8 cellular contexts compared by ENCODE assay signal in the genomic region with DNA sequence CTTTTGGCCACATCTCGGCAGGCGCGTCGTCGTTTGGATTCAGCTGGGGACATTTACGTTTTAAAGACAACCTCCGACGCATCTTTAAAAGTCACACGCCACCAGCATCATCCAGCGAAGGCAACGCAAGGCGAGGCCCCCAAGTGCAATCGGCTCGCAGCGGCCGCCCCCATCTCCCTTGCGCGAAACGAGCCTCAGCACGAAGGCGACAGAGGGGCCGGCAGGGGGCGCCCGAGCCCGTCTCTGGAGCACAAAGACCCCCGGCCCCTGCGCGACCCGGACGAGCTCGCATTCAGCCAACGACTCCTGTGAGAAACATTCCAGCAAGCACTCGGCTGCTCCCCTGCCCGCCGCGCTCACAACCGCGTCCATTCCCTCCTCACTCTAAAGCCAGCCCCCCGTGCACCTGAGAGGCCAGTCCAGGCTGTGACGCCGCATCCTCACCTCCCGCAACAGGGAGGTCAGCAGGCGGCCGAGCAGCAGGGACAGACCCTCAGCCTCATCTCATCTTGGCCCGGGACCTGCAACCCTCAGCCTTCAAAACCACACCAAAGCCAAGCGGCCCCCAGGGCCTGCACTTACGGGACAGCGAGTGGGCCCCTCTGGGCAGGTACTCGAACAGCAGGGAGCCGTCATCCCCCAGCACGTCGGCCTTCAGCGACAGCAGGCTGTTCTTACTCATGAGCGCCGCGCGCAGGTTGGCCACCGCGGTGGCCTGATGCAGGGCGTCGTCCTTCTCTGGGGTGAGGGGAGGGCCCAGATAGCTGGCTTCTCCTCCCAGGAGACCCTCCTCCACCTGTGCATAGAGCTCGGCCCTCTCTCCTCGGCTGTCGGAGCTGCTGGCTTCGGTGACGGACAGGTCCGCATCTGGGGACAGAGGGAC. TPM values are rescaled to one million over a fixed set of nuclear protein-coding genes. Genes with fewer than 3 reads are reported as not detected.
A peak's percentile ranks its signal among the peaks of the same experiment; 100 is the strongest.
DNase-seq lines count a peak whose midpoint lies in the region; ATAC-seq lines count a peak whose summit lies in the region.

No MANE protein-coding gene starts in this region.

- no peak for ATAC-seq in T-helper 17 cell
- ATAC-seq in HG02981 (IDR thresholded peaks at IDR 0.05; ENCODE audit: unreplicated experiment), result no peak
- ATAC-seq in HG02642 (IDR thresholded peaks at IDR 0.05; ENCODE audit: poor library complexity, unreplicated experiment), result no peak

- H3K9ac ChIP-seq in ES-I3 (ENCODE audit: low read depth, low read length), result peak overlapping the region; percentile 46

- H3K9me3 ChIP-seq in ES-I3 (ENCODE audit: control insufficient read depth, insufficient read depth, low read length) (no peaks in the 10 kb centered on the region), T-helper 17 cell (ENCODE audit: control insufficient read depth, low read length, poor library complexity, severe bottlenecking) (no peaks in the 10 kb centered on the region), SJCRH30 (replicated peaks) (no peaks in the 10 kb centered on the region; the same call in 1 of the 2 replicates)

- H3K27ac Mint-ChIP-seq in T-helper 17 cell, result no peak overlapping the region

- H3K36me3 ChIP-seq in ES-I3 (ENCODE audit: insufficient read depth, low read length) (no peaks in the 10 kb centered on the region; the same call in 1 of the 2 replicates), SJCRH30 (no peaks in the 10 kb centered on the region)

- no peak overlapping the region for H3K27ac ChIP-seq in SJCRH30

- no peak for DNase-seq in T-helper 17 cell
- DNase-seq in fibroblast of gingiva (ENCODE audit: low read depth), result peak; percentile 11
- DNase-seq in nucleus accumbens (lab: John Stamatoyannopoulos, UW), result peak in 39 of 56 donors; percentile 4 to 78 (median 38)
- no peak for DNase-seq in SW480 (ENCODE audit: low spot score)
- DNase-seq in SJCRH30, result no peak

- no peaks in the 10 kb centered on the region for H3K36me3 Mint-ChIP-seq in T-helper 17 cell (ENCODE audit: low read depth)

- H3K4me1 Mint-ChIP-seq in T-helper 17 cell, result peaks cover 3% of the 10 kb centered on the region

- H3K27me3 ChIP-seq in SJCRH30, result no peaks in the 10 kb centered on the region

- no peaks in the 10 kb centered on the region for H3K27me3 Mint-ChIP-seq in T-helper 17 cell

- no peak overlapping the region for H3K4me3 ChIP-seq in SJCRH30

- H3K4me3 Mint-ChIP-seq in T-helper 17 cell, result peak overlapping the region; percentile 56

- H3K4me1 ChIP-seq in ES-I3 (ENCODE audit: insufficient read depth, low read length) (peaks cover 19% of the 10 kb centered on the region), SJCRH30 (no peaks in the 10 kb centered on the region)

RNA-seq across cellular contexts. Expression of gene SLC2A4RG, which starts 35.8 kb away (rescaled TPM):
- total RNA-seq in T-helper 17 cell, result 100 to 1,000 TPM in 1 of 2 donors, 10 to 100 TPM in 1; 98.1 to 103 TPM
- total RNA-seq in SJCRH30 (2014; rRNA removed; shearing (Covaris generic)), result 52.8 and 64.7 TPM in 2 replicates

RNA-seq across cellular contexts. Expression of gene LIME1, which starts 38.9 kb away (rescaled TPM):
- total RNA-seq in T-helper 17 cell, result 100 to 1,000 TPM; 156 to 179 TPM
- 4.5 and 10.0 TPM in 2 replicates for total RNA-seq in SJCRH30 (2014; rRNA removed; shearing (Covaris generic))

RNA-seq across cellular contexts. Expression of gene ZBTB46, which starts 55.7 kb away (rescaled TPM):
- under 1 TPM; 0.21 to 0.72 TPM for total RNA-seq in T-helper 17 cell
- total RNA-seq in SJCRH30 (2014; rRNA removed; shearing (Covaris generic)), result 4.0 and 5.0 TPM in 2 replicates

Comparison
In these comparisons a context has a peak if more than half of its experiments do, and no peak if none do; other contexts are left out.
1. DNase-seq: peak in fibroblast of gingiva (single experiment) and nucleus accumbens (39 of 56); none in T-helper 17 cell (0 of 3), SW480 (single experiment) and SJCRH30 (0 of 2).
2. RNA of gene LIME1, which starts 38.9 kb away (total RNA-seq): 156 to 179 TPM in T-helper 17 cell; 4.5 to 10.0 TPM in SJCRH30; every median in the first group is over 10 times any median in the second.